Comparison of ENCODE assay signal across 1 cellular context in genomic region chrX:153052534-153052933, GRCh38.
TF ChIP-seq lines count a peak whose summit lies in the region.

No MANE protein-coding gene starts in this region.

TF ChIP-seq in HepG2, 621 proteins besides CTCF, POLR2A, EP300 and RAD21:
- TF ChIP-seq ZNF775 (CRISPR knock-in tag; IDR thresholded peaks at IDR 0.05; ENCODE audit: borderline replicate concordance) = no peak
- TF ChIP-seq ZNF709 (CRISPR knock-in tag; IDR thresholded peaks at IDR 0.05) = no peak
- TF ChIP-seq ZNF253 (CRISPR knock-in tag; IDR thresholded peaks at IDR 0.05; ENCODE audit: borderline replicate concordance) = no peak
- no peak for TF ChIP-seq ARID2 (CRISPR knock-in tag; IDR thresholded peaks at IDR 0.05; ENCODE audit: borderline replicate concordance)
- TF ChIP-seq ZXDC (CRISPR knock-in tag; IDR thresholded peaks at IDR 0.05) = no peak
- TF ChIP-seq FOXP4 (CRISPR knock-in tag; IDR thresholded peaks at IDR 0.05) = no peak
- TF ChIP-seq SKI (IDR thresholded peaks at IDR 0.05; ENCODE audit: partially characterized antibody) = no peak
- TF ChIP-seq ZNF781 (CRISPR knock-in tag; IDR thresholded peaks at IDR 0.05; ENCODE audit: borderline replicate concordance, not compliant biosample characterization) = no peak
- no peak for TF ChIP-seq ZNF549 (CRISPR knock-in tag; IDR thresholded peaks at IDR 0.05)
- no peak for TF ChIP-seq ADNP (CRISPR knock-in tag; IDR thresholded peaks at IDR 0.05)
- no peak for TF ChIP-seq THAP8 (CRISPR knock-in tag; IDR thresholded peaks at IDR 0.05; ENCODE audit: borderline replicate concordance)
- TF ChIP-seq ZNF3 (CRISPR knock-in tag; IDR thresholded peaks at IDR 0.05) = no peak
